In genomic region chr13:93794197-93794885, GRCh38 we compare ENCODE assay signal across 8 cellular contexts.
DNase-seq lines count a peak whose midpoint lies in the region; ATAC-seq and TF ChIP-seq lines count a peak whose summit lies in the region.
"Had no signal": no experiment of that assay in that cellular context is flagged by ENCODE, and none has a peak within 500 bp of the region (broad histone marks: within the 10 kb centered on the region; RNA-seq: fewer than 3 reads in every experiment).

No MANE protein-coding gene starts in this region.

- H3K27me3 ChIP-seq in OCI-LY3 (ENCODE audit: low read depth, low read length), result peaks cover 81% of the 10 kb centered on the region
- H3K27me3 ChIP-seq in stomach, result no peaks in the 10 kb centered on the region

- no peak for TF ChIP-seq POLR2A in stomach (IDR thresholded peaks at IDR 0.05)

- H3K4me1 ChIP-seq in OCI-LY3 (ENCODE audit: low read length), result peaks cover 45% of the 10 kb centered on the region
- H3K4me1 ChIP-seq in stomach, result no peaks in the 10 kb centered on the region

- H3K9me3 ChIP-seq in OCI-LY3 (ENCODE audit: insufficient read depth, low read length) (no peaks in the 10 kb centered on the region), stomach (no peaks in the 10 kb centered on the region)

- intact Hi-C loops in stomach (cut with DNase I; ENCODE audit: low total_unique reads), result no loop called here

- H2AFZ ChIP-seq in OCI-LY3 (ENCODE audit: low read depth, low read length), result no peak overlapping the region

- WGBS in stomach, 5 donors, result 43 to 84% (median 69%) methylated on average over 3 of the region's 3 CpGs

- no peaks in the 10 kb centered on the region for H3K36me3 ChIP-seq in OCI-LY3 (replicated peaks; ENCODE audit: low read depth, low read length)
- no peaks in the 10 kb centered on the region for H3K36me3 ChIP-seq in stomach

- H3K9ac ChIP-seq in OCI-LY3 (ENCODE audit: low read length), result no peak overlapping the region

- no peak for TF ChIP-seq EP300 in stomach (IDR thresholded peaks at IDR 0.05)

- TF ChIP-seq CTCF in OCI-LY3 (IDR thresholded peaks at IDR 0.05; ENCODE audit: low read depth, low read length) (no peak), stomach (IDR thresholded peaks at IDR 0.05) (no peak)

- peak overlapping the region; percentile 69 for H3K4me2 ChIP-seq in OCI-LY3 (ENCODE audit: low read length)

- H3K4me3 ChIP-seq in OCI-LY3 (ENCODE audit: low read length) (peak overlapping the region; percentile 36), stomach (no peak overlapping the region)

- ATAC-seq in GM19328 (IDR thresholded peaks at IDR 0.05; ENCODE audit: unreplicated experiment), result peak; percentile 93
- ATAC-seq in HG02759 (IDR thresholded peaks at IDR 0.05; ENCODE audit: unreplicated experiment), result peak; percentile 91
- ATAC-seq: SK-N-SH treated with all-trans-retinoic acid at 6 μM for 48 hours had no signal

- H4K20me1 ChIP-seq in OCI-LY3 (ENCODE audit: insufficient read depth, low read length), result peaks cover 27% of the 10 kb centered on the region

- H3K79me2 ChIP-seq in OCI-LY3 (ENCODE audit: low read length), result no peaks in the 10 kb centered on the region

- H3K27ac ChIP-seq in OCI-LY3 (ENCODE audit: low read length) (no peak overlapping the region), stomach (no peak overlapping the region)

- DNase-seq in stimulated activated CD8-positive, alpha-beta memory T cell treated with anti-CD3 and anti-CD28 coated beads, Interleukin-12 subunit alpha, Interleukin-12 subunit beta, amount 100 ng/mL, for 24 hours (ENCODE audit: extremely low read depth), result peak; percentile 19
- no peak for DNase-seq in stomach
- no peak for DNase-seq in effector CD8-positive, alpha-beta T cell (lab: John Stamatoyannopoulos, UW)
- no peak for DNase-seq in occipital lobe (lab: John Stamatoyannopoulos, UW)
